Comparison of ENCODE assay signal across 8 cellular contexts in the genomic region with DNA sequence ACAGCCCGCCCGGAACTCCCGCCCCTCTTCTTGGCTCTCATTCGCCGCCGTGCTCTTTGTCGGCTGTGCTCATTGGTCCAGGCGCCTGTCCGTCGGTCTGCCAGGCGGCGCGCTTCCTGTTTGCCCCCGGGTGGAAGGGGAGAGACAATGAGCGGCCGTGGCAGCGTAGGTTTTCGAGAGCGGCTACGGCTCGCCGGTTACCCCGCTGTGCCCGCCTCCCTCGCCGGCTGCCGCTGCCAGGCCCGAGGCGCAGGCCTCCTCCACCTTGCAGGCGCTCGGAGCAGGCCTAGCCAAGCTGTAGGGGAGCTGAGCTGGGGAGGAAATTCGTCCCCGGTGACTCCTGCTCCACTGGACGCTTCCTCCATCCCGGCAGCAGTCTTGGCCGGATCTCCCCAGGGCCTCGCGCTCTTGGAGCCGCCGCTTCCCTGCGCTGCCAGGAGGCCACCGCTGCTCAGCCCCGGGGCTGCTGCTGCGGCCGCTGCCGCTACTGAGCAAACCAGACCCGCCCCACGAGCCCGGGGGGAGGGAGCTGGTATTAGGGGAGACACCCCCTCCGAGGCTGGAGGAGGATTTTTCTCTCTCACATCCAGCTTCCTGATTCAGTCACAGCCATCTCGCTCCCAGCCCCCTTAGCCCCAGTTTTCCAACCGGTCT. TPM values are rescaled to one million over a fixed set of nuclear protein-coding genes. Genes with fewer than 3 reads are reported as not detected.
DNase-seq lines count a peak whose midpoint lies in the region; ATAC-seq, FAIRE-seq and TF ChIP-seq lines count a peak whose summit lies in the region.

Gene SP3 (minus strand): TSS at position 2 of the 654 bp plus-strand sequence. CDS start 202 bp downstream, outside the sequence.

- TF ChIP-seq CTCF in WI38 (IDR thresholded peaks at IDR 0.05; ENCODE audit: low read depth, low read length) (no peak), bronchial epithelial cell (IDR thresholded peaks at IDR 0.05; ENCODE audit: insufficient read depth, low read length, severe bottlenecking) (no peak), smooth muscle cell (IDR thresholded peaks at IDR 0.05; ENCODE audit: borderline replicate concordance, insufficient read depth, poor library complexity, severe bottlenecking) (no peak)

- WGBS in smooth muscle cell (ENCODE audit: low lambda C conversion rate): 1% methylated on average over 43 of the region's 52 CpGs

- H3K9ac ChIP-seq in smooth muscle cell (ENCODE audit: low read depth): peak within 1 kb of the TSS; percentile 90

- peaks cover 21% of the 10 kb centered on the region for H3F3A ChIP-seq in smooth muscle cell (ENCODE audit: low read depth)

- peak within 1 kb of the TSS; percentile 87 for H2AFZ ChIP-seq in smooth muscle cell (ENCODE audit: low read depth)

- H3K27me3 ChIP-seq in bronchial epithelial cell (ENCODE audit: control insufficient read depth, insufficient read depth, low read length) (no peaks in the 10 kb centered on the region), smooth muscle cell (ENCODE audit: low read depth) (no peaks in the 10 kb centered on the region)

- H3K36me3 ChIP-seq in bronchial epithelial cell (ENCODE audit: control insufficient read depth, insufficient read depth, low read length) (peaks cover 2% of the 10 kb centered on the region), smooth muscle cell (ENCODE audit: low read depth) (no peaks in the 10 kb centered on the region)

- peak; percentile 81 for ATAC-seq in GM18870 (IDR thresholded peaks at IDR 0.05; ENCODE audit: unreplicated experiment)
- ATAC-seq in HG03135 (IDR thresholded peaks at IDR 0.05; ENCODE audit: unreplicated experiment): peak; percentile 67

- DNase-seq in ACHN (peak; percentile 98), NCI-H2227 treated with DMSO at 0.1 percent for 48 hours (lab: John Stamatoyannopoulos, UW) (peak; percentile 99), bronchial epithelial cell (ENCODE audit: low read depth) (peak; percentile 88), iPS-NIHi7 (ENCODE audit: extremely low spot score) (peak; percentile 98), smooth muscle cell (lab: John Stamatoyannopoulos, UW; ENCODE audit: unreplicated experiment) (peak; percentile 80)

- H3K4me2 ChIP-seq in smooth muscle cell: peak within 1 kb of the TSS; percentile 94

- no peaks in the 10 kb centered on the region for H3K9me3 ChIP-seq in smooth muscle cell (replicated peaks; ENCODE audit: low read depth)

- peaks cover 34% of the 10 kb centered on the region for H3K79me2 ChIP-seq in smooth muscle cell (ENCODE audit: low read depth)

- H4K20me1 ChIP-seq in smooth muscle cell (ENCODE audit: low read depth): peaks cover 26% of the 10 kb centered on the region

- H3K27ac ChIP-seq in smooth muscle cell (ENCODE audit: low read depth): peak within 1 kb of the TSS; percentile 98

- peaks cover 32% of the 10 kb centered on the region for H3K4me1 ChIP-seq in smooth muscle cell (ENCODE audit: low read depth)

- in situ Hi-C loops in ACHN (cut with HindIII; ENCODE audit: low pct_ligation_motif_present, low pct_unique_long_range_greater_than_20kb, low sequenced_read_pairs): no loop called here

- FAIRE-seq in bronchial epithelial cell (lab: Jason Lieb, UNC): no peak

- H3K4me3 ChIP-seq in WI38 (ENCODE audit: low read depth, low read length) (peak within 1 kb of the TSS; percentile 81), bronchial epithelial cell (ENCODE audit: low read depth, low read length) (peak within 1 kb of the TSS; percentile 88), smooth muscle cell (peak within 1 kb of the TSS; percentile 66)

RNA-seq across cellular contexts. Expression of gene SP3, which starts in this region (rescaled TPM):
- total RNA-seq in bronchial epithelial cell (87.7 and 104 TPM in 2 replicates), smooth muscle cell (84.5 and 109 TPM in 2 replicates)
- polyA plus RNA-seq in smooth muscle cell: 24.5 and 31.4 TPM in 2 replicates

Comparison
In these comparisons a context has a peak if more than half of its experiments do, and no peak if none do; other contexts are left out.
1. Peak in every context shown above with its lines: DNase-seq, ATAC-seq, H3K4me3 ChIP-seq and H3K27ac ChIP-seq.